17 cellular contexts compared by ENCODE assay signal in genomic region chr4:184763150-184763780, GRCh38. TPM values are rescaled to one million over a fixed set of nuclear protein-coding genes. Genes with fewer than 3 reads are reported as not detected.
A peak's percentile ranks its signal among the peaks of the same experiment; 100 is the strongest.
DNase-seq lines count a peak whose midpoint lies in the region; ATAC-seq and TF ChIP-seq lines count a peak whose summit lies in the region.
"Had no signal": no experiment of that assay in that cellular context is flagged by ENCODE, and none has a peak within 500 bp of the region (broad histone marks: within the 10 kb centered on the region; RNA-seq: fewer than 3 reads in every experiment).

No MANE protein-coding gene starts in this region.

- peaks cover 2% of the 10 kb centered on the region; the same call in 1 of the 2 replicates for H3K36me3 ChIP-seq in BJ (ENCODE audit: control insufficient read depth, insufficient read depth, low read length)
- H3K36me3 ChIP-seq in A673 (ENCODE audit: insufficient read depth, low read length, poor library complexity, severe bottlenecking) = no peaks in the 10 kb centered on the region
- H3K36me3 ChIP-seq: SJCRH30 had no signal

- no peaks in the 10 kb centered on the region for H3K9me3 ChIP-seq in A673 (ENCODE audit: low read depth, low read length, poor library complexity, severe bottlenecking)
- H3K9me3 ChIP-seq: A549, esophagus muscularis mucosa, SJCRH30, thoracic aorta had no signal

- H3K9me3 Mint-ChIP-seq in activated CD4-positive, alpha-beta T cell treated with anti-CD3 and anti-CD28 coated beads for 36 hours (ENCODE audit: low read depth) = no peaks in the 10 kb centered on the region
- no peaks in the 10 kb centered on the region for H3K9me3 Mint-ChIP-seq in activated naive CD8-positive, alpha-beta T cell treated with anti-CD3 and anti-CD28 coated beads, Interleukin-2, amount 10 ng/mL, durations not matched to agents 7 days and 5 days
- no peaks in the 10 kb centered on the region for H3K9me3 Mint-ChIP-seq in naive thymus-derived CD8-positive, alpha-beta T cell

- DNase-seq in activated CD4-positive, alpha-beta T cell treated with anti-CD3 and anti-CD28 coated beads for 36 hours = no peak
- no peak for DNase-seq in activated CD4-positive, alpha-beta T cell treated with anti-CD3 and anti-CD28 coated beads for 4 hours
- DNase-seq in BJ (ENCODE audit: low read depth) (peak; percentile 41), NK-92 (lab: John Stamatoyannopoulos, UW; ENCODE audit: unreplicated experiment) (no peak), A673 (ENCODE audit: low spot score) (no peak)
- DNase-seq in activated naive CD8-positive, alpha-beta T cell treated with anti-CD3 and anti-CD28 coated beads, Interleukin-2, amount 10 ng/mL, durations not matched to agents 7 days and 5 days = no peak
- DNase-seq in naive thymus-derived CD8-positive, alpha-beta T cell = peak in 2 of 10 donors; percentile 5 to 8
- no peak for DNase-seq in stimulated activated CD4-positive, alpha-beta T cell treated with anti-CD3 and anti-CD28 coated beads, Interleukin-4, amount 100 ng/mL, for 24 hours
- DNase-seq: activated effector memory CD4-positive, alpha-beta T cell treated with anti-CD3 and anti-CD28 coated beads, Interleukin-2, amount 50 U/mL, for 16 hours; MM.1S; NCI-H187; NCI-H510A; retina; SJCRH30 had no signal

- TF ChIP-seq CTCF in BJ (IDR thresholded peaks at IDR 0.05; ENCODE audit: insufficient read depth, low read depth, low read length) (no peak), A673 (conservative IDR thresholded peaks at IDR 0.05; ENCODE audit: low read depth, low read length) (no peak)

- no peaks in the 10 kb centered on the region for H3K27me3 Mint-ChIP-seq in activated CD4-positive, alpha-beta T cell treated with anti-CD3 and anti-CD28 coated beads for 36 hours
- no peaks in the 10 kb centered on the region for H3K27me3 Mint-ChIP-seq in activated naive CD8-positive, alpha-beta T cell treated with anti-CD3 and anti-CD28 coated beads, Interleukin-2, amount 10 ng/mL, durations not matched to agents 7 days and 5 days
- no peaks in the 10 kb centered on the region for H3K27me3 Mint-ChIP-seq in naive thymus-derived CD8-positive, alpha-beta T cell

- H3K4me1 ChIP-seq in A673 (ENCODE audit: insufficient read depth, low read length, poor library complexity, severe bottlenecking) = no peaks in the 10 kb centered on the region
- H3K4me1 ChIP-seq: A549 had no signal

- CTCF ChIA-PET in activated CD4-positive, alpha-beta T cell treated with anti-CD3 and anti-CD28 coated beads for 36 hours (lab: Charles Lee) = interaction anchor here (0.6 to 1.0 kb wide), 2 partner anchors 22 to 479 kb away, joined by 3 read pairs; no protein-coding TSS in a partner anchor
- CTCF ChIA-PET in BJ (lab: Yijun Ruan, JAX) (interaction anchor here (0.5 kb wide), 1 partner anchor 101 kb away, joined by 3 read pairs; no protein-coding TSS in a partner anchor), A673 (lab: Charles Lee) (no interaction called here)

- no peak overlapping the region for H3K27ac ChIP-seq in A673 (ENCODE audit: low read depth, low read length, poor library complexity, severe bottlenecking)
- H3K27ac ChIP-seq: A549, SJCRH30, thoracic aorta had no signal

- no peak overlapping the region for H3K4me3 ChIP-seq in BJ (ENCODE audit: low read depth, low read length)
- no peak overlapping the region for H3K4me3 ChIP-seq in A673 (ENCODE audit: low read depth, low read length, poor library complexity, severe bottlenecking)
- H3K4me3 ChIP-seq: A549, esophagus muscularis mucosa, SJCRH30, thoracic aorta had no signal

- no peaks in the 10 kb centered on the region for H3K27me3 ChIP-seq in BJ (ENCODE audit: control insufficient read depth, insufficient read depth, low read length)
- H3K27me3 ChIP-seq in A673 (replicated peaks; ENCODE audit: insufficient read depth, low read depth, low read length, poor library complexity) = no peaks in the 10 kb centered on the region
- H3K27me3 ChIP-seq: esophagus muscularis mucosa, SJCRH30 had no signal

- no peak for ATAC-seq in activated CD4-positive, alpha-beta T cell treated with anti-CD3 and anti-CD28 coated beads for 36 hours
- ATAC-seq in activated naive CD8-positive, alpha-beta T cell treated with anti-CD3 and anti-CD28 coated beads, Interleukin-2, amount 10 ng/mL, durations not matched to agents 7 days and 5 days (ENCODE audit: low read depth) = no peak
- no peak for ATAC-seq in naive thymus-derived CD8-positive, alpha-beta T cell
- ATAC-seq: A549 had no signal

- H3K4me1 Mint-ChIP-seq in activated CD4-positive, alpha-beta T cell treated with anti-CD3 and anti-CD28 coated beads for 36 hours = peaks cover 22% of the 10 kb centered on the region
- peaks cover 13% of the 10 kb centered on the region for H3K4me1 Mint-ChIP-seq in activated naive CD8-positive, alpha-beta T cell treated with anti-CD3 and anti-CD28 coated beads, Interleukin-2, amount 10 ng/mL, durations not matched to agents 7 days and 5 days
- peaks cover 2 to 20% (median 14%) of the 10 kb centered on the region in 4 donors for H3K4me1 Mint-ChIP-seq in naive thymus-derived CD8-positive, alpha-beta T cell

- peak overlapping the region; percentile 89 for H3K27ac Mint-ChIP-seq in activated CD4-positive, alpha-beta T cell treated with anti-CD3 and anti-CD28 coated beads for 36 hours
- peak overlapping the region; percentile 52 for H3K27ac Mint-ChIP-seq in activated naive CD8-positive, alpha-beta T cell treated with anti-CD3 and anti-CD28 coated beads, Interleukin-2, amount 10 ng/mL, durations not matched to agents 7 days and 5 days
- peak overlapping the region in 9 of 10 donors; percentile 9 to 95 (median 55) for H3K27ac Mint-ChIP-seq in naive thymus-derived CD8-positive, alpha-beta T cell

- peaks cover 49% of the 10 kb centered on the region for H3K36me3 Mint-ChIP-seq in activated CD4-positive, alpha-beta T cell treated with anti-CD3 and anti-CD28 coated beads for 36 hours (ENCODE audit: low read depth)
- peaks cover 30% of the 10 kb centered on the region for H3K36me3 Mint-ChIP-seq in activated naive CD8-positive, alpha-beta T cell treated with anti-CD3 and anti-CD28 coated beads, Interleukin-2, amount 10 ng/mL, durations not matched to agents 7 days and 5 days
- H3K36me3 Mint-ChIP-seq in naive thymus-derived CD8-positive, alpha-beta T cell = peaks cover 0 to 44% (median 24%) of the 10 kb centered on the region in 3 donors

- no TSS peak for BruUV-seq in A673 (replicated peaks; lab: Mats Ljungman, UMichigan)

- POLR2A ChIA-PET in activated CD4-positive, alpha-beta T cell treated with anti-CD3 and anti-CD28 coated beads for 36 hours (lab: Charles Lee) = no interaction called here
- POLR2A ChIA-PET in BJ (lab: Charles Lee) = no interaction called here
- POLR2A ChIA-PET in activated naive CD8-positive, alpha-beta T cell treated with anti-CD3 and anti-CD28 coated beads, Interleukin-2, amount 10 ng/mL, durations not matched to agents 7 days and 5 days (lab: Charles Lee) = interaction anchor here (1.4 kb wide), 1 partner anchor 114 kb away, joined by 6 read pairs; the partner anchor contains the start of genes CASP3 and PRIMPOL
- POLR2A ChIA-PET in naive thymus-derived CD8-positive, alpha-beta T cell (lab: Charles Lee) = interaction anchor here (1.0 kb wide), 1 partner anchor 62 kb away, joined by 3 read pairs; the partner anchor contains the start of gene ACSL1
- POLR2A ChIA-PET in A673 (lab: Charles Lee; ENCODE audit: low non-redundant PET) = no interaction called here

- no peak overlapping the region for H3K4me3 Mint-ChIP-seq in activated CD4-positive, alpha-beta T cell treated with anti-CD3 and anti-CD28 coated beads for 36 hours
- no peak overlapping the region for H3K4me3 Mint-ChIP-seq in activated naive CD8-positive, alpha-beta T cell treated with anti-CD3 and anti-CD28 coated beads, Interleukin-2, amount 10 ng/mL, durations not matched to agents 7 days and 5 days
- H3K4me3 Mint-ChIP-seq in naive thymus-derived CD8-positive, alpha-beta T cell = peak overlapping the region in 3 of 10 donors; percentile 3 to 7 (median 5)

- intact Hi-C loops in activated CD4-positive, alpha-beta T cell treated with anti-CD3 and anti-CD28 coated beads for 36 hours (cut with DNase I, micrococcal nuclease) = loop anchor here (2.0 kb wide), 1 partner anchor 30 kb away; no protein-coding TSS in a partner anchor
- intact Hi-C loops in A673 (cut with micrococcal nuclease; ENCODE audit: unreplicated experiment) = no loop called here

RNA-seq across cellular contexts. Expression of gene CENPU, which starts 29.4 kb away (rescaled TPM):
- total RNA-seq in activated CD4-positive, alpha-beta T cell treated with anti-CD3 and anti-CD28 coated beads for 36 hours = 10 to 100 TPM; 87.7 to 88.4 TPM
- 3.0 and 7.3 TPM in 2 replicates for polyA plus RNA-seq in BJ (2011; rRNA removed)
- polyA minus RNA-seq in BJ (2011; rRNA and poly(A)+ RNA removed) = 0.52 and 1.7 TPM in 2 replicates
- total RNA-seq in activated naive CD8-positive, alpha-beta T cell treated with anti-CD3 and anti-CD28 coated beads, Interleukin-2, amount 10 ng/mL, durations not matched to agents 7 days and 5 days = 10 to 100 TPM; 46.0 to 50.1 TPM
- 1 to 10 TPM; 1.7 to 2.1 TPM for total RNA-seq in naive thymus-derived CD8-positive, alpha-beta T cell
- polyA plus RNA-seq in naive thymus-derived CD8-positive, alpha-beta T cell = 1 to 10 TPM in 2 of 3 donors, not detected in 1; 1.7 to 2.8 TPM
- 87.3 and 97.2 TPM in 2 replicates for total RNA-seq in A673 (2021)

Comparison
In these comparisons a context has a peak if more than half of its experiments do, and no peak if none do; other contexts are left out.
1. RNA of gene CENPU, which starts 29.4 kb away (total RNA-seq): 87.7 to 88.4 TPM in activated CD4-positive, alpha-beta T cell treated with anti-CD3 and anti-CD28 coated beads for 36 hours, 87.3 to 97.2 TPM in A673 and 46.0 to 50.1 TPM in activated naive CD8-positive, alpha-beta T cell treated with anti-CD3 and anti-CD28 coated beads, Interleukin-2, amount 10 ng/mL, durations not matched to agents 7 days and 5 days; 1.7 to 2.1 TPM in naive thymus-derived CD8-positive, alpha-beta T cell; every median in the first group is over 10 times any median in the second.
2. POLR2A ChIA-PET loops: an anchor here in activated naive CD8-positive, alpha-beta T cell treated with anti-CD3 and anti-CD28 coated beads, Interleukin-2, amount 10 ng/mL, durations not matched to agents 7 days and 5 days (1.4 kb wide) and naive thymus-derived CD8-positive, alpha-beta T cell (1.0 kb wide); none called in activated CD4-positive, alpha-beta T cell treated with anti-CD3 and anti-CD28 coated beads for 36 hours, BJ and A673.
3. Peak in every context shown above with its lines, with median percentiles within 50 percentile points of each other: H3K27ac Mint-ChIP-seq.